Comparison of ENCODE assay signal across 28 cellular contexts in the genomic region with DNA sequence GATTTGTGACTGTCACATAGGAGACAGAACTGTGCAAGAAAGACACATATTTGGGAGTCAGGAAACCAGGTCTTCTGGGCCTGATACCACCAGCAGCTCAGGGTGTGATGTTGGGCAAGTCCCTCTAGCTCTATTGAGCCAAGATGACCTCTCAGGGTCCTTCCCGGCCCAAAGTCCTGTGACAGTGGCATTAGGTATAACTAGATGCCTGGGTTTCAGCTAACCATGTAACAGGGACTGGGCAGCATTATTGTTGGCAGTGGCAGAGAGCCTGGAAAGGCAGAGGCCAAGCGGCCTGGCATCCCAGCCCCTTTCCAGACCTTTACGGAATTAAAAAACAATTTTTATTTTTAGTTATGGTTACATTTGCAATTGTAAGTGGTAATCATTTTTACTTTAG. TPM values are rescaled to one million over a fixed set of nuclear protein-coding genes. Genes with fewer than 3 reads are reported as not detected.
A peak's percentile ranks its signal among the peaks of the same experiment; 100 is the strongest.
DNase-seq lines count a peak whose midpoint lies in the region; ATAC-seq, FAIRE-seq and TF ChIP-seq lines count a peak whose summit lies in the region.
"Had no signal": no experiment of that assay in that cellular context is flagged by ENCODE, and none has a peak within 500 bp of the region (broad histone marks: within the 10 kb centered on the region; RNA-seq: fewer than 3 reads in every experiment).

No MANE protein-coding gene starts in this region.

- peak overlapping the region; percentile 9 for H3K4me2 ChIP-seq in keratinocyte (ENCODE audit: control insufficient read depth, extremely low read depth, insufficient read depth, low read depth, low read length)
- H3K4me2 ChIP-seq: A549 had no signal

- H3K27ac ChIP-seq in keratinocyte (ENCODE audit: control insufficient read depth, insufficient read depth, low read length) = no peak overlapping the region
- H3K27ac ChIP-seq in spleen = no peak overlapping the region
- H3K27ac ChIP-seq: A549, colonic mucosa, parathyroid adenoma, VCaP had no signal

- H3K9ac ChIP-seq in keratinocyte (ENCODE audit: control insufficient read depth, extremely low read depth, insufficient read depth, low read length) = no peak overlapping the region
- H3K9ac ChIP-seq: parathyroid adenoma had no signal

- no peak for FAIRE-seq in keratinocyte (lab: Jason Lieb, UNC)
- FAIRE-seq: A549, HTR-8/SVneo had no signal

- H3K36me3 ChIP-seq in keratinocyte (ENCODE audit: control insufficient read depth in 2 of 2, extremely low read depth in 1 of 2, insufficient read depth in 2 of 2, low read length in 2 of 2) = peaks cover 5 to 15% of the 10 kb centered on the region in 2 experiments
- peaks cover 0 to 79% (median 12%) of the 10 kb centered on the region in 6 donors for H3K36me3 ChIP-seq in spleen
- H3K36me3 ChIP-seq: colonic mucosa had no signal

- peaks cover 49% of the 10 kb centered on the region for H3K79me2 ChIP-seq in keratinocyte (ENCODE audit: control insufficient read depth, insufficient read depth, low read length)

- intact Hi-C loops in left ventricle myocardium superior (cut with micrococcal nuclease) (no loop called here), Right ventricle myocardium superior (cut with DNase I) (no loop called here), spleen (cut with DNase I; ENCODE audit: low total_unique reads) (no loop called here)

- H2AFZ ChIP-seq in keratinocyte (ENCODE audit: control insufficient read depth, low read length) = no peak overlapping the region
- H2AFZ ChIP-seq: parathyroid adenoma had no signal

- TF ChIP-seq POLR2A in spleen (IDR thresholded peaks at IDR 0.05) = no peak

- no peaks in the 10 kb centered on the region for H3K9me3 ChIP-seq in keratinocyte (ENCODE audit: control insufficient read depth, low read depth, low read length)
- H3K9me3 ChIP-seq in spleen = no peaks in the 10 kb centered on the region
- H3K9me3 ChIP-seq: A549, colonic mucosa, upper lobe of left lung had no signal

- H3K4me3 ChIP-seq in keratinocyte (ENCODE audit: control insufficient read depth in 2 of 3, extremely low read depth in 1 of 3, insufficient read depth in 2 of 3, low read depth in 1 of 3, low read length in 3 of 3) (no peak overlapping the region), spleen (no peak overlapping the region)
- H3K4me3 ChIP-seq: A549, colonic mucosa, upper lobe of left lung had no signal

- dilution Hi-C loops in keratinocyte (cut with MboI; ENCODE audit: extremely low pct_ligation_motif_present, low sequenced_read_pairs) = no loop called here

- H3K27me3 ChIP-seq in keratinocyte (ENCODE audit: control insufficient read depth, extremely low read depth, insufficient read depth, low read length) = no peaks in the 10 kb centered on the region
- no peaks in the 10 kb centered on the region for H3K27me3 ChIP-seq in spleen (replicated peaks in 1 of 7)
- H3K27me3 ChIP-seq: colonic mucosa, upper lobe of left lung had no signal

- peaks cover 24% of the 10 kb centered on the region for H3K4me1 ChIP-seq in keratinocyte (ENCODE audit: control insufficient read depth, extremely low read depth, insufficient read depth, low read length)
- H3K4me1 ChIP-seq in spleen = peaks cover 12 to 96% (median 54%) of the 10 kb centered on the region in 6 donors
- H3K4me1 ChIP-seq: colonic mucosa, parathyroid adenoma had no signal

- 91 to 98% (median 93%) methylated on average over 3 of the region's 3 CpGs for WGBS in spleen, 5 donors

- TF ChIP-seq CTCF in keratinocyte (optimal IDR thresholded peaks at IDR 0.05 in 1 of 3, IDR thresholded peaks at IDR 0.05 in 1 of 3, conservative IDR thresholded peaks at IDR 0.05 in 1 of 3; ENCODE audit: extremely low read depth in 1 of 3, insufficient read depth in 2 of 3, low read length in 3 of 3) (no peak), spleen (IDR thresholded peaks at IDR 0.05 in 8 of 11, conservative IDR thresholded peaks at IDR 0.05 in 3 of 11) (no peak)

- peaks cover 2% of the 10 kb centered on the region for H3K9me1 ChIP-seq in keratinocyte (ENCODE audit: control insufficient read depth, extremely low read depth, insufficient read depth, low read length)

- no peak for DNase-seq in left ventricle myocardium superior
- DNase-seq in Right ventricle myocardium superior = no peak
- no peak for DNase-seq in keratinocyte (ENCODE audit: low read depth, low spot score)
- DNase-seq in spleen = peak; percentile 15
- DNase-seq in kidney tubule cell (ENCODE audit: low spot score) = no peak
- DNase-seq in Ammon's horn (ENCODE audit: low spot score) = no peak
- DNase-seq: activated CD4-positive, alpha-beta T cell treated with anti-CD3 and anti-CD28 coated beads for 4 hours; CD4-positive, CD25-positive, alpha-beta regulatory T cell; colonic mucosa; effector memory CD4-positive, alpha-beta T cell; GOT3; KG1; NCI-H1092 treated with DMSO at 0.1 percent for 48 hours; NCI-H187; NCI-H2171; NCI-H510A treated with DMSO at 0.1 percent for 48 hours; RPMI8226; stimulated activated CD4-positive, alpha-beta T cell treated with anti-CD3 and anti-CD28 coated beads, Interleukin-12 subunit alpha, Interleukin-12 subunit beta, amount 100 ng/mL, for 4 hours; stimulated activated CD4-positive, alpha-beta T cell treated with anti-CD3 and anti-CD28 coated beads, Interleukin-2, amount 100 ng/mL, for 48 hours; T1000; upper lobe of left lung had no signal

- ATAC-seq in left ventricle myocardium superior (peak; percentile 2), Right ventricle myocardium superior (ENCODE audit: poor library complexity) (no peak), HG03025 (IDR thresholded peaks at IDR 0.05; ENCODE audit: low FRiP score, unreplicated experiment) (no peak), GM18867 (IDR thresholded peaks at IDR 0.05; ENCODE audit: unreplicated experiment) (no peak)
- ATAC-seq: A549; activated T-helper 17 cell treated with anti-CD3 and anti-CD28 coated beads, Interleukin-2, amount 50 U/mL, for 72 hours had no signal

- H4K20me1 ChIP-seq in keratinocyte (ENCODE audit: control insufficient read depth, extremely low read depth, insufficient read depth, low read length) = peaks cover 6% of the 10 kb centered on the region

RNA-seq across cellular contexts. Expression of gene LIMD1, which starts 10.4 kb away (rescaled TPM):
- 31.9 TPM for total RNA-seq in left ventricle myocardium superior
- total RNA-seq in Right ventricle myocardium superior = 31.9 TPM
- 4.7 to 7.1 TPM (median 7.1 TPM) in 3 replicates for polyA plus RNA-seq in keratinocyte
- 1.2 TPM for polyA plus RNA-seq in keratinocyte (2011; ENCODE audit: low read depth)
- 3.3 TPM in 2 replicates for polyA plus RNA-seq in keratinocyte (2011; cell fraction: cytosol; rRNA removed)
- polyA plus RNA-seq in keratinocyte (2011; cell fraction: nucleus; rRNA removed) = 12.5 and 15.0 TPM in 2 replicates
- polyA plus RNA-seq in keratinocyte (2012; ENCODE audit: low replicate concordance) = 3.2 and 6.3 TPM in 2 replicates
- 22.9 to 26.4 TPM (median 26.1 TPM) in 3 replicates for polyA minus RNA-seq in keratinocyte
- polyA minus RNA-seq in keratinocyte (2011; cell fraction: cytosol; rRNA and poly(A)+ RNA removed) = 6.3 TPM
- polyA minus RNA-seq in keratinocyte (2011; cell fraction: nucleus; rRNA and poly(A)+ RNA removed) = 13.7 and 16.4 TPM in 2 replicates
- 10 to 100 TPM; 41.5 to 58.5 (median 49.8) TPM for total RNA-seq in spleen
- 10 to 100 TPM in 1 of 3 donors, 1 to 10 TPM in 2; 5.3 to 15.9 (median 6.5) TPM for polyA plus RNA-seq in spleen
